In the genomic region with DNA sequence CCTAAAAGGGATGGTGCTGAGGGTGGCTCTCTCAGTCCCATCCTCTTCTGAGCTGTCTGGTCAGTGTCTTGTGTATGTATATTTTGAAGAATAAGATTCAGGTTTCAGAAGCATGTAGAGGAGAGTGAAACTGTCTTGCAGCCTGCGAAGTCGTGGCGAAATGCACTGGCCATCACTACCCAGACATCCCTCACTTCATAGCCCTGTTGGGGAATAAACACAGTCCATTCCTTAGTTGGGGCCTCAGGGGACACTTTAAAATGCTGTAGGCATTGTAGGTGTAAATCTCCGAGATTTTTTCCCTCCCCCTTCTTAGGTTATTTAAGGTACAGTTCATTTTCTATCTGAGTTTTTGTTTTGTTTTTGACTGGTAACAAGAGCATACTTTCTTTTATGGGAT, we compare ENCODE assay signal across 12 cellular contexts.
DNase-seq lines count a peak whose midpoint lies in the region; ATAC-seq, FAIRE-seq and TF ChIP-seq lines count a peak whose summit lies in the region.
"Had no signal": no experiment of that assay in that cellular context is flagged by ENCODE, and none has a peak within 500 bp of the region (broad histone marks: within the 10 kb centered on the region; RNA-seq: fewer than 3 reads in every experiment).

No MANE protein-coding gene starts in this region.

- DNase-seq in activated T-cell treated with anti-CD3 and anti-CD28 coated beads, Interleukin-2, amount 50 U/mL, for 72 hours: no peak
- no peak for DNase-seq in activated T-cell treated with anti-CD3 and anti-CD28 coated beads, Interleukin-2, amount 50 U/mL, for 24 hours
- DNase-seq in activated naive CD8-positive, alpha-beta T cell treated with anti-CD3 and anti-CD28 coated beads for 36 hours: no peak
- DNase-seq in mesenchymal stem cell (no peak), type B pancreatic cell (ENCODE audit: extremely low spot score, unreplicated experiment) (no peak), DMS153 (lab: John Stamatoyannopoulos, UW) (no peak), GM19239 (ENCODE audit: insufficient read length, low spot score) (no peak)
- DNase-seq in activated CD8-positive, alpha-beta memory T cell treated with anti-CD3 and anti-CD28 coated beads, Interleukin-2, amount 50 U/mL, for 48 hours: no peak
- DNase-seq: activated CD4-positive, alpha-beta memory T cell treated with anti-CD3 and anti-CD28 coated beads, Interleukin-2, amount 10 ng/mL, durations not matched to agents 7 days and 5 days; NCI-H2029; RPMI8226 had no signal

- no peaks in the 10 kb centered on the region for H3K27me3 ChIP-seq in mesenchymal stem cell (ENCODE audit: control insufficient read depth in 1 of 2, insufficient read depth in 1 of 2, low read length in 2 of 2)
- H3K27me3 ChIP-seq: ovary had no signal

- no peak overlapping the region for H2AK5ac ChIP-seq in mesenchymal stem cell (ENCODE audit: low read length, severe bottlenecking)

- no peak overlapping the region for H3K23ac ChIP-seq in mesenchymal stem cell (ENCODE audit: low read length in 2 of 2)

- no peak overlapping the region for H3K4me3 Mint-ChIP-seq in activated T-cell treated with anti-CD3 and anti-CD28 coated beads, Interleukin-2, amount 50 U/mL, for 72 hours
- no peak overlapping the region for H3K4me3 Mint-ChIP-seq in activated T-cell treated with anti-CD3 and anti-CD28 coated beads, Interleukin-2, amount 50 U/mL, for 24 hours
- H3K4me3 Mint-ChIP-seq in activated naive CD8-positive, alpha-beta T cell treated with anti-CD3 and anti-CD28 coated beads for 36 hours: no peak overlapping the region
- no peak overlapping the region for H3K4me3 Mint-ChIP-seq in type B pancreatic cell
- H3K4me3 Mint-ChIP-seq: activated CD4-positive, alpha-beta memory T cell treated with anti-CD3 and anti-CD28 coated beads, Interleukin-2, amount 10 ng/mL, durations not matched to agents 7 days and 5 days had no signal

- H3K14ac ChIP-seq in mesenchymal stem cell (ENCODE audit: low read length in 2 of 2): no peak overlapping the region

- no peak overlapping the region for H4K8ac ChIP-seq in mesenchymal stem cell (ENCODE audit: low read length)

- WGBS in mesenchymal stem cell: no CpG with 5 or more reads among the region's 4 CpGs

- peaks cover 2 to 13% of the 10 kb centered on the region in 2 donors for H3K36me3 Mint-ChIP-seq in activated T-cell treated with anti-CD3 and anti-CD28 coated beads, Interleukin-2, amount 50 U/mL, for 72 hours (ENCODE audit: insufficient read depth in 2 of 2)
- peaks cover 54% of the 10 kb centered on the region for H3K36me3 Mint-ChIP-seq in activated T-cell treated with anti-CD3 and anti-CD28 coated beads, Interleukin-2, amount 50 U/mL, for 24 hours (ENCODE audit: low read depth)
- H3K36me3 Mint-ChIP-seq in activated naive CD8-positive, alpha-beta T cell treated with anti-CD3 and anti-CD28 coated beads for 36 hours: peaks cover 12% of the 10 kb centered on the region
- H3K36me3 Mint-ChIP-seq in type B pancreatic cell: peaks cover 51% of the 10 kb centered on the region

- no peak overlapping the region for H3K27ac ChIP-seq in mesenchymal stem cell (ENCODE audit: low read length, poor library complexity, severe bottlenecking)

- no peak for TF ChIP-seq CTCF in type B pancreatic cell (conservative IDR thresholded peaks at IDR 0.05)

- H2BK120ac ChIP-seq in mesenchymal stem cell (ENCODE audit: low read depth, low read length): no peak overlapping the region

- no peak overlapping the region for H3K4ac ChIP-seq in mesenchymal stem cell (ENCODE audit: low read depth in 1 of 2, low read length in 2 of 2)

- FAIRE-seq in GM19239 (lab: Jason Lieb, UNC): no peak

- no peak overlapping the region for H3K4me2 ChIP-seq in mesenchymal stem cell (ENCODE audit: low read length, poor library complexity, severe bottlenecking)

- H3K27ac Mint-ChIP-seq in activated T-cell treated with anti-CD3 and anti-CD28 coated beads, Interleukin-2, amount 50 U/mL, for 72 hours: peak overlapping the region; percentile 49
- H3K27ac Mint-ChIP-seq in activated T-cell treated with anti-CD3 and anti-CD28 coated beads, Interleukin-2, amount 50 U/mL, for 24 hours: no peak overlapping the region
- peak overlapping the region; percentile 74 for H3K27ac Mint-ChIP-seq in activated naive CD8-positive, alpha-beta T cell treated with anti-CD3 and anti-CD28 coated beads for 36 hours
- peak overlapping the region; percentile 7 for H3K27ac Mint-ChIP-seq in type B pancreatic cell

- no peaks in the 10 kb centered on the region for H3K27me3 Mint-ChIP-seq in activated T-cell treated with anti-CD3 and anti-CD28 coated beads, Interleukin-2, amount 50 U/mL, for 72 hours (ENCODE audit: low read depth)
- no peaks in the 10 kb centered on the region for H3K27me3 Mint-ChIP-seq in activated T-cell treated with anti-CD3 and anti-CD28 coated beads, Interleukin-2, amount 50 U/mL, for 24 hours
- H3K27me3 Mint-ChIP-seq in activated naive CD8-positive, alpha-beta T cell treated with anti-CD3 and anti-CD28 coated beads for 36 hours: no peaks in the 10 kb centered on the region
- no peaks in the 10 kb centered on the region for H3K27me3 Mint-ChIP-seq in type B pancreatic cell
- H3K27me3 Mint-ChIP-seq: activated CD4-positive, alpha-beta memory T cell treated with anti-CD3 and anti-CD28 coated beads, Interleukin-2, amount 10 ng/mL, durations not matched to agents 7 days and 5 days had no signal

- H3K9me3 ChIP-seq in mesenchymal stem cell (ENCODE audit: control insufficient read depth, low read length): no peaks in the 10 kb centered on the region
- H3K9me3 ChIP-seq: ovary had no signal

- no peak overlapping the region for H3K18ac ChIP-seq in mesenchymal stem cell (ENCODE audit: low read depth in 1 of 2, low read length in 2 of 2)

- H3K36me3 ChIP-seq in mesenchymal stem cell (ENCODE audit: control insufficient read depth in 1 of 2, insufficient read depth in 2 of 2, low read depth in 1 of 2, low read length in 2 of 2): peaks cover 70 to 77% of the 10 kb centered on the region in 2 experiments
- H3K36me3 ChIP-seq: ovary had no signal

- H3K9me3 Mint-ChIP-seq in activated T-cell treated with anti-CD3 and anti-CD28 coated beads, Interleukin-2, amount 50 U/mL, for 72 hours: no peaks in the 10 kb centered on the region
- H3K9me3 Mint-ChIP-seq in activated T-cell treated with anti-CD3 and anti-CD28 coated beads, Interleukin-2, amount 50 U/mL, for 24 hours: no peaks in the 10 kb centered on the region
- H3K9me3 Mint-ChIP-seq in activated naive CD8-positive, alpha-beta T cell treated with anti-CD3 and anti-CD28 coated beads for 36 hours: no peaks in the 10 kb centered on the region
- H3K9me3 Mint-ChIP-seq in type B pancreatic cell: no peaks in the 10 kb centered on the region
- H3K9me3 Mint-ChIP-seq: activated CD4-positive, alpha-beta memory T cell treated with anti-CD3 and anti-CD28 coated beads, Interleukin-2, amount 10 ng/mL, durations not matched to agents 7 days and 5 days had no signal

- H2BK5ac ChIP-seq in mesenchymal stem cell (ENCODE audit: low read depth, low read length, poor library complexity, severe bottlenecking): no peak overlapping the region

- H3K4me3 ChIP-seq in mesenchymal stem cell (ENCODE audit: insufficient read depth in 1 of 2, low read depth in 1 of 2, low read length in 2 of 2): peak overlapping the region in 1 of 2 experiments; percentile 59
- H3K4me3 ChIP-seq: ovary had no signal

- peaks cover 23% of the 10 kb centered on the region for H3K79me1 ChIP-seq in mesenchymal stem cell (replicated peaks; ENCODE audit: low read length, poor library complexity, severe bottlenecking)

- no peak overlapping the region for H2AFZ ChIP-seq in mesenchymal stem cell (ENCODE audit: low read depth, low read length)

- no peak overlapping the region for H2BK12ac ChIP-seq in mesenchymal stem cell (ENCODE audit: low read length in 2 of 2)

- peaks cover 30% of the 10 kb centered on the region for H3K4me1 Mint-ChIP-seq in activated T-cell treated with anti-CD3 and anti-CD28 coated beads, Interleukin-2, amount 50 U/mL, for 72 hours (ENCODE audit: low read depth)
- peaks cover 26% of the 10 kb centered on the region for H3K4me1 Mint-ChIP-seq in activated T-cell treated with anti-CD3 and anti-CD28 coated beads, Interleukin-2, amount 50 U/mL, for 24 hours (ENCODE audit: low read depth)
- peaks cover 35% of the 10 kb centered on the region for H3K4me1 Mint-ChIP-seq in activated naive CD8-positive, alpha-beta T cell treated with anti-CD3 and anti-CD28 coated beads for 36 hours
- peaks cover 13% of the 10 kb centered on the region for H3K4me1 Mint-ChIP-seq in type B pancreatic cell (ENCODE audit: unreplicated experiment)

- ATAC-seq in activated T-cell treated with anti-CD3 and anti-CD28 coated beads, Interleukin-2, amount 50 U/mL, for 72 hours (replicated peaks in 1 of 2): no peak

- peaks cover 5% of the 10 kb centered on the region for H3K4me1 ChIP-seq in mesenchymal stem cell (ENCODE audit: control insufficient read depth, insufficient read depth, low read depth, low read length)

- H3K9ac ChIP-seq in mesenchymal stem cell (ENCODE audit: low read length): peak overlapping the region; percentile 82

- no peak overlapping the region for H4K91ac ChIP-seq in mesenchymal stem cell (ENCODE audit: low read length)

- no peak overlapping the region for H2BK15ac ChIP-seq in mesenchymal stem cell (ENCODE audit: low read depth, poor library complexity, severe bottlenecking)
